ENCODE assay signal across 8 cellular contexts in the genomic region with DNA sequence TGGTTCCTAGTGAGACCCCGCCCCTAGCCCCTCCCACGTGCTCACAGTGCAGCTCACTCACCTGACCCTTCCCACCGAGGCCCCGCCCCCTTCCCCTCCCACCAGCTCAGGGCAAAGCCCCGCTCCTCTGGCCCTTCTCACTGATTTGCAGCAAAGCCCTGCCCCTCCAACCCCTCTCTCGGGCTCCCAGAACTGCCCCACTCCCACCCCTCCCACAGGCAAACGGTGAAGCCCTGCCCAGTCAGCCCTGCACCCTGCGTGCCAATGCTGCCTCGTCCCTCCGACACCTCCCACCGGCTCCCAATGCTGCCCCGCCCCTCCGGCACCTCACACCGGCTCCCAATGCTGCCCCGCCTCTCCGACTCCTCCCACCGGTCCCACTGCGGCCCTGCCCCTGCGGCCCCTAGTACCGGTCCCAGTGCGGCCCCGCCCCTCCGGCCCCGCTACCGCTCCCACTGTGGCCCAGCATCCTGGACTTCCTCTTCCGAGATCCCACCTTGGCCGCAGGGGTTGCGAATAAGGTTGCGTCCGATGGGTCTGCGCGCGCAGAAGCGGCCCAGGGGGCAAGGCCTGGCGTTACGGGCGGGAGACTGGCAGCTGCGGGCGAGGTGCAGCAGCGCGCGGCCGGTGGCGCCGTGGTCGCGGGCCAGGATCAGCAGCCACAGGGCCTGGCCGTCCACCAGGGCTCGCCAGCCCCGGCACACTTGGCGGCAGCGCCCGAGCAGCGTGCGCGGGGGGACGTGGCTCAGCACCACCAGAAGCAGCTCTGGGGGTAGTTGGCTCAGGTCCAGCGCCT. TPM values are rescaled to one million over a fixed set of nuclear protein-coding genes. Genes with fewer than 3 reads are reported as not detected.
DNase-seq lines count a peak whose midpoint lies in the region; ATAC-seq and TF ChIP-seq lines count a peak whose summit lies in the region.

No MANE protein-coding gene starts in this region.

- peaks cover 26% of the 10 kb centered on the region for H3K27me3 Mint-ChIP-seq in activated T-helper 2 cell treated with anti-CD3 and anti-CD28 coated beads, Interferon-gamma antibody, Interleukin-2, Interleukin-4, amounts not matched to agents 10 μg/mL and 5 μg/mL and 100 μg/mL, durations not matched to agents 14 hours and 24 hours and 36 hours (ENCODE audit: low read depth)
- H3K27me3 Mint-ChIP-seq in naive thymus-derived CD8-positive, alpha-beta T cell = peaks cover 0 to 15% (median 3%) of the 10 kb centered on the region in 5 donors
- peaks cover 19 to 52% of the 10 kb centered on the region in 2 donors for H3K27me3 Mint-ChIP-seq in stimulated activated naive B cell treated with anti-CD40 and anti-IgM and Interleukin-4, amounts not matched to agents 10 μg/mL and 1 μg/mL and 100 μg/mL, for 72 hours

- H3K4me3 ChIP-seq in GM12864 (ENCODE audit: low read depth, low read length) (peak overlapping the region; percentile 47), fibroblast of pulmonary artery (replicated peaks; ENCODE audit: low read depth, low read length) (peak overlapping the region; percentile 58)

- peaks cover 4% of the 10 kb centered on the region for H3K9me3 Mint-ChIP-seq in activated T-helper 2 cell treated with anti-CD3 and anti-CD28 coated beads, Interferon-gamma antibody, Interleukin-2, Interleukin-4, amounts not matched to agents 10 μg/mL and 5 μg/mL and 100 μg/mL, durations not matched to agents 14 hours and 24 hours and 36 hours
- peaks cover 0 to 4% (median 0%) of the 10 kb centered on the region in 9 donors for H3K9me3 Mint-ChIP-seq in naive thymus-derived CD8-positive, alpha-beta T cell
- H3K9me3 Mint-ChIP-seq in stimulated activated naive B cell treated with anti-CD40 and anti-IgM and Interleukin-4, amounts not matched to agents 10 μg/mL and 1 μg/mL and 100 μg/mL, for 72 hours = peaks cover 5 to 9% of the 10 kb centered on the region in 2 donors

- TF ChIP-seq CTCF in GM12864 (IDR thresholded peaks at IDR 0.05; ENCODE audit: low read depth, low read length, missing control alignments) = no peak
- TF ChIP-seq CTCF in fibroblast of pulmonary artery (IDR thresholded peaks at IDR 0.05; ENCODE audit: low read length, missing control alignments) = no peak

- peak; percentile 86 to 88 for ATAC-seq in naive thymus-derived CD8-positive, alpha-beta T cell
- ATAC-seq in stimulated activated naive B cell treated with anti-CD40 and anti-IgM and Interleukin-4, amounts not matched to agents 10 μg/mL and 1 μg/mL and 100 μg/mL, for 72 hours (replicated peaks) = peak; percentile 91 to 93

- no peaks in the 10 kb centered on the region for H3K36me3 Mint-ChIP-seq in activated T-helper 2 cell treated with anti-CD3 and anti-CD28 coated beads, Interferon-gamma antibody, Interleukin-2, Interleukin-4, amounts not matched to agents 10 μg/mL and 5 μg/mL and 100 μg/mL, durations not matched to agents 14 hours and 24 hours and 36 hours (ENCODE audit: low read depth)
- no peaks in the 10 kb centered on the region for H3K36me3 Mint-ChIP-seq in naive thymus-derived CD8-positive, alpha-beta T cell
- peaks cover 3 to 7% of the 10 kb centered on the region in 2 donors for H3K36me3 Mint-ChIP-seq in stimulated activated naive B cell treated with anti-CD40 and anti-IgM and Interleukin-4, amounts not matched to agents 10 μg/mL and 1 μg/mL and 100 μg/mL, for 72 hours

- DNase-seq in GM12864 (ENCODE audit: low read depth) = peak; percentile 76
- DNase-seq in HS-27A (ENCODE audit: low read depth) = peak; percentile 97
- peak; percentile 95 for DNase-seq in RPMI8226
- peak; percentile 67 for DNase-seq in activated T-helper 2 cell treated with anti-CD3 and anti-CD28 coated beads, Interferon-gamma antibody, Interleukin-2, Interleukin-4, amounts not matched to agents 10 μg/mL and 5 μg/mL and 100 μg/mL, durations not matched to agents 14 hours and 24 hours and 36 hours (ENCODE audit: low spot score)
- DNase-seq in fibroblast of pulmonary artery (ENCODE audit: low read depth) = peak; percentile 62
- peak; percentile 40 to 79 (median 58) for DNase-seq in naive thymus-derived CD8-positive, alpha-beta T cell
- DNase-seq in stimulated activated naive B cell treated with anti-CD40 and anti-IgM and Interleukin-4, amounts not matched to agents 10 μg/mL and 1 μg/mL and 100 μg/mL, for 72 hours = peak; percentile 71
- DNase-seq in NK-92 (lab: John Stamatoyannopoulos, UW; ENCODE audit: unreplicated experiment) = no peak

- POLR2A ChIA-PET in naive thymus-derived CD8-positive, alpha-beta T cell (lab: Charles Lee) = no interaction called here

- intact Hi-C loops in activated T-helper 2 cell treated with anti-CD3 and anti-CD28 coated beads, Interferon-gamma antibody, Interleukin-2, Interleukin-4, amounts not matched to agents 10 μg/mL and 5 μg/mL and 100 μg/mL, durations not matched to agents 14 hours and 24 hours and 36 hours (cut with micrococcal nuclease) = loop anchor here (10.0 kb wide), 1 partner anchor 57 kb away; the partner anchor contains the start of gene FBXO17

- peak overlapping the region; percentile 51 for H3K4me3 Mint-ChIP-seq in activated T-helper 2 cell treated with anti-CD3 and anti-CD28 coated beads, Interferon-gamma antibody, Interleukin-2, Interleukin-4, amounts not matched to agents 10 μg/mL and 5 μg/mL and 100 μg/mL, durations not matched to agents 14 hours and 24 hours and 36 hours (ENCODE audit: low read depth)
- H3K4me3 Mint-ChIP-seq in naive thymus-derived CD8-positive, alpha-beta T cell = peak overlapping the region; percentile 48 to 89 (median 77)
- peak overlapping the region; percentile 74 to 85 for H3K4me3 Mint-ChIP-seq in stimulated activated naive B cell treated with anti-CD40 and anti-IgM and Interleukin-4, amounts not matched to agents 10 μg/mL and 1 μg/mL and 100 μg/mL, for 72 hours

- H3K4me1 Mint-ChIP-seq in activated T-helper 2 cell treated with anti-CD3 and anti-CD28 coated beads, Interferon-gamma antibody, Interleukin-2, Interleukin-4, amounts not matched to agents 10 μg/mL and 5 μg/mL and 100 μg/mL, durations not matched to agents 14 hours and 24 hours and 36 hours (ENCODE audit: low read depth) = peaks cover 7% of the 10 kb centered on the region
- peaks cover 0 to 21% (median 10%) of the 10 kb centered on the region in 4 donors for H3K4me1 Mint-ChIP-seq in naive thymus-derived CD8-positive, alpha-beta T cell
- H3K4me1 Mint-ChIP-seq in stimulated activated naive B cell treated with anti-CD40 and anti-IgM and Interleukin-4, amounts not matched to agents 10 μg/mL and 1 μg/mL and 100 μg/mL, for 72 hours = peaks cover 3 to 14% of the 10 kb centered on the region in 2 donors

- H3K27ac Mint-ChIP-seq in activated T-helper 2 cell treated with anti-CD3 and anti-CD28 coated beads, Interferon-gamma antibody, Interleukin-2, Interleukin-4, amounts not matched to agents 10 μg/mL and 5 μg/mL and 100 μg/mL, durations not matched to agents 14 hours and 24 hours and 36 hours = no peak overlapping the region
- peak overlapping the region in 2 of 10 donors; percentile 20 to 52 for H3K27ac Mint-ChIP-seq in naive thymus-derived CD8-positive, alpha-beta T cell
- no peak overlapping the region for H3K27ac Mint-ChIP-seq in stimulated activated naive B cell treated with anti-CD40 and anti-IgM and Interleukin-4, amounts not matched to agents 10 μg/mL and 1 μg/mL and 100 μg/mL, for 72 hours

RNA-seq across cellular contexts. Expression of gene FBXO27, which starts 0.8 kb away (rescaled TPM):
- 0.57 and 0.84 TPM in 2 replicates for total RNA-seq in activated T-helper 2 cell treated with anti-CD3 and anti-CD28 coated beads, Interferon-gamma antibody, Interleukin-2, Interleukin-4, amounts not matched to agents 10 μg/mL and 5 μg/mL and 100 μg/mL, durations not matched to agents 14 hours and 24 hours and 36 hours
- not detected for total RNA-seq in naive thymus-derived CD8-positive, alpha-beta T cell
- under 1 TPM in 1 of 3 donors, not detected in 2; 0.17 TPM for polyA plus RNA-seq in naive thymus-derived CD8-positive, alpha-beta T cell

RNA-seq across cellular contexts. Expression of gene ACP7, which starts 52.6 kb away (rescaled TPM):
- total RNA-seq in activated T-helper 2 cell treated with anti-CD3 and anti-CD28 coated beads, Interferon-gamma antibody, Interleukin-2, Interleukin-4, amounts not matched to agents 10 μg/mL and 5 μg/mL and 100 μg/mL, durations not matched to agents 14 hours and 24 hours and 36 hours = not detected in 2 replicates
- total RNA-seq in naive thymus-derived CD8-positive, alpha-beta T cell = not detected
- polyA plus RNA-seq in naive thymus-derived CD8-positive, alpha-beta T cell = not detected

RNA-seq across cellular contexts. Expression of gene FBXO17, which starts 56.0 kb away (rescaled TPM):
- not detected in 2 replicates for total RNA-seq in activated T-helper 2 cell treated with anti-CD3 and anti-CD28 coated beads, Interferon-gamma antibody, Interleukin-2, Interleukin-4, amounts not matched to agents 10 μg/mL and 5 μg/mL and 100 μg/mL, durations not matched to agents 14 hours and 24 hours and 36 hours
- not detected for total RNA-seq in naive thymus-derived CD8-positive, alpha-beta T cell
- not detected for polyA plus RNA-seq in naive thymus-derived CD8-positive, alpha-beta T cell
